Comparison of ENCODE assay signal across 23 cellular contexts in genomic region chr9:90946981-90947380, GRCh38.
"Had no signal": no experiment of that assay in that cellular context is flagged by ENCODE, and none has a peak within 500 bp of the region (broad histone marks: within the 10 kb centered on the region; RNA-seq: fewer than 3 reads in every experiment).

No MANE protein-coding gene starts in this region.

- H3K4me3 ChIP-seq: body of pancreas, ovary, psoas muscle, right atrium auricular region, tibial artery had no signal

- H3K27me3 ChIP-seq: body of pancreas, foreskin keratinocyte, ovary, right atrium auricular region, tibial artery had no signal

- H3K36me3 ChIP-seq: ovary, right atrium auricular region, tibial artery had no signal

- H3K27ac ChIP-seq: body of pancreas, foreskin keratinocyte, ovary, psoas muscle, right atrium auricular region, tibial artery had no signal

- H3K9me3 ChIP-seq: body of pancreas, ovary, psoas muscle, right atrium auricular region, tibial artery had no signal

- H3K4me1 ChIP-seq: body of pancreas, psoas muscle, right atrium auricular region, tibial artery had no signal

- DNase-seq: activated B cell treated with CpG ODN at 0.5 μM for 24 hours; activated CD4-positive, alpha-beta T cell treated with anti-CD3 and anti-CD28 coated beads for 36 hours; activated CD4-positive, alpha-beta T cell treated with anti-CD3 and anti-CD28 coated beads, Interleukin-2, amount 50 U/mL, for 4 hours; activated CD8-positive, alpha-beta memory T cell treated with anti-CD3 and anti-CD28 coated beads, Interleukin-2, amount 50 U/mL, for 48 hours; activated effector memory CD4-positive, alpha-beta T cell treated with Interleukin-2 at 50 U/mL for 16 hours; activated naive CD4-positive, alpha-beta T cell treated with anti-CD3 and anti-CD28 coated beads, Interleukin-2, amount 10 ng/mL, durations not matched to agents 7 days and 5 days; activated T-cell treated with anti-CD3 and anti-CD28 coated beads, Interleukin-2, amount 50 U/mL, for 48 hours; amygdala; body of pancreas; caudate nucleus; effector CD4-positive, alpha-beta T cell; erythroblast; foreskin keratinocyte; immature natural killer cell; kidney glomerular epithelial cell; left ventricle myocardium superior; ovary; psoas muscle; stimulated activated CD4-positive, alpha-beta T cell treated with anti-CD3 and anti-CD28 coated beads, Interleukin-12 subunit alpha, Interleukin-12 subunit beta, amount 100 ng/mL, for 4 hours; stimulated activated CD4-positive, alpha-beta T cell treated with anti-CD3 and anti-CD28 coated beads, Interleukin-4, amount 100 ng/mL, for 4 hours; T-helper 9 cell; tibial artery had no signal
